Comparison of ENCODE assay signal across 9 cellular contexts in the genomic region with DNA sequence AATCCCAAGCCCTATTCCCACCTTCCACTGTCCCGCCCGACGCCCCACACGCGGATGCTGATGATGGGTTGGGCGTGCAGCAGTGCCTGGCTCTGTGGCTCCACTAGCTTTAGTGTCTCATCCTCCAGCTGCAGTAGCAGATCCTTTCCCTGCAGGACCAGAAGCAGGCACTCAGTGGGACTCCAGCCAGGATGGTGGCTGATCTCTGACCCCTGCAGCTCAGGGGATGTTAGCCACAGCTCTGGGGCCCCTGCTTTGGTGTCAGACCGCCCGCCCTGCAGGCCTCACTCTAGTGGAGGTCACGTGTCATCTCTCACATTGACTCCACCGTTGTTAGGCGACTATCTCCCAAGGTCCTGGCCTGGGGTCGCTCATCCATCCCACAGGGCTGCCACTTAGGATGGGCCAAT. TPM values are rescaled to one million over a fixed set of nuclear protein-coding genes. Genes with fewer than 3 reads are reported as not detected.
DNase-seq lines count a peak whose midpoint lies in the region; ATAC-seq and TF ChIP-seq lines count a peak whose summit lies in the region.
"Had no signal": no experiment of that assay in that cellular context is flagged by ENCODE, and none has a peak within 500 bp of the region (broad histone marks: within the 10 kb centered on the region; RNA-seq: fewer than 3 reads in every experiment).

No MANE protein-coding gene starts in this region.

- H3K9me3 ChIP-seq in T-helper 17 cell (ENCODE audit: control insufficient read depth, low read length, poor library complexity, severe bottlenecking): no peaks in the 10 kb centered on the region

- ATAC-seq in HG02763 (IDR thresholded peaks at IDR 0.05; ENCODE audit: unreplicated experiment) (peak; percentile 39), T-helper 17 cell (peak; percentile 29), GM18520 (IDR thresholded peaks at IDR 0.05; ENCODE audit: unreplicated experiment) (no peak)
- ATAC-seq in stimulated activated effector memory CD8-positive, alpha-beta T cell treated with anti-CD3 and anti-CD28 coated beads, Interleukin-12 subunit alpha, Interleukin-12 subunit beta, amount 100 ng/mL, for 72 hours: peak; percentile 72

- no peaks in the 10 kb centered on the region for H3K27me3 Mint-ChIP-seq in T-helper 17 cell
- H3K27me3 Mint-ChIP-seq in osteocyte (ENCODE audit: unreplicated experiment): no peaks in the 10 kb centered on the region

- no peak for TF ChIP-seq CTCF in osteocyte (IDR thresholded peaks at IDR 0.05)

- DNase-seq in NK-92 treated with Interleukin-12 subunit alpha and Interleukin-12 subunit beta, amount 100 ng/mL, for 24 hours (lab: John Stamatoyannopoulos, UW): peak; percentile 44
- DNase-seq in NK-92 (lab: John Stamatoyannopoulos, UW; ENCODE audit: unreplicated experiment) (no peak), T-helper 17 cell (no peak), osteocyte (ENCODE audit: extremely low spot score, unreplicated experiment) (no peak)
- peak in 1 of 2 donors; percentile 75 for DNase-seq in stimulated activated effector memory CD8-positive, alpha-beta T cell treated with anti-CD3 and anti-CD28 coated beads, Interleukin-12 subunit alpha, Interleukin-12 subunit beta, amount 100 ng/mL, for 72 hours (ENCODE audit: low spot score in 2 of 2)
- no peak for DNase-seq in central memory CD4-positive, alpha-beta T cell
- DNase-seq: NCI-H2171 treated with DMSO at 0.1 percent for 48 hours had no signal

- H3K36me3 Mint-ChIP-seq in T-helper 17 cell (ENCODE audit: low read depth) (peaks cover 4% of the 10 kb centered on the region), osteocyte (ENCODE audit: unreplicated experiment) (peaks cover 27% of the 10 kb centered on the region)
- peaks cover 39% of the 10 kb centered on the region for H3K36me3 Mint-ChIP-seq in stimulated activated effector memory CD8-positive, alpha-beta T cell treated with anti-CD3 and anti-CD28 coated beads, Interleukin-12 subunit alpha, Interleukin-12 subunit beta, amount 100 ng/mL, for 72 hours

- H3K4me3 Mint-ChIP-seq in T-helper 17 cell: peak overlapping the region; percentile 94
- H3K4me3 Mint-ChIP-seq in stimulated activated effector memory CD8-positive, alpha-beta T cell treated with anti-CD3 and anti-CD28 coated beads, Interleukin-12 subunit alpha, Interleukin-12 subunit beta, amount 100 ng/mL, for 72 hours: peak overlapping the region; percentile 68
- H3K4me3 Mint-ChIP-seq in osteocyte (ENCODE audit: unreplicated experiment): no peak overlapping the region

- H3K9me3 Mint-ChIP-seq in stimulated activated effector memory CD8-positive, alpha-beta T cell treated with anti-CD3 and anti-CD28 coated beads, Interleukin-12 subunit alpha, Interleukin-12 subunit beta, amount 100 ng/mL, for 72 hours: no peaks in the 10 kb centered on the region
- H3K9me3 Mint-ChIP-seq in osteocyte (ENCODE audit: unreplicated experiment): no peaks in the 10 kb centered on the region

- H3K4me1 Mint-ChIP-seq in T-helper 17 cell: peaks cover 60% of the 10 kb centered on the region
- H3K4me1 Mint-ChIP-seq in stimulated activated effector memory CD8-positive, alpha-beta T cell treated with anti-CD3 and anti-CD28 coated beads, Interleukin-12 subunit alpha, Interleukin-12 subunit beta, amount 100 ng/mL, for 72 hours: peaks cover 72% of the 10 kb centered on the region
- H3K4me1 Mint-ChIP-seq in osteocyte (ENCODE audit: unreplicated experiment): no peaks in the 10 kb centered on the region

- H3K27ac Mint-ChIP-seq in T-helper 17 cell (peak overlapping the region; percentile 96), osteocyte (ENCODE audit: unreplicated experiment) (no peak overlapping the region)
- peak overlapping the region; percentile 90 for H3K27ac Mint-ChIP-seq in stimulated activated effector memory CD8-positive, alpha-beta T cell treated with anti-CD3 and anti-CD28 coated beads, Interleukin-12 subunit alpha, Interleukin-12 subunit beta, amount 100 ng/mL, for 72 hours

RNA-seq across cellular contexts. Expression of a gene that starts 11.8 kb away (rescaled TPM):
- total RNA-seq in T-helper 17 cell: 10 to 100 TPM; 25.3 to 32.9 TPM
- 93.0 and 106 TPM in 2 replicates for total RNA-seq in osteocyte

RNA-seq across cellular contexts. Expression of a gene that starts 16.8 kb away (rescaled TPM):
- total RNA-seq in T-helper 17 cell: 10 to 100 TPM; 60.0 to 63.3 TPM
- total RNA-seq in osteocyte: 52.5 and 57.7 TPM in 2 replicates

RNA-seq across cellular contexts. Expression of a gene that starts 38.7 kb away (rescaled TPM):
- total RNA-seq in T-helper 17 cell: under 1 TPM; 0.47 to 0.86 TPM
- total RNA-seq in osteocyte: 1.4 and 1.9 TPM in 2 replicates
